ENCODE assay signal across 21 cellular contexts in the genomic region with DNA sequence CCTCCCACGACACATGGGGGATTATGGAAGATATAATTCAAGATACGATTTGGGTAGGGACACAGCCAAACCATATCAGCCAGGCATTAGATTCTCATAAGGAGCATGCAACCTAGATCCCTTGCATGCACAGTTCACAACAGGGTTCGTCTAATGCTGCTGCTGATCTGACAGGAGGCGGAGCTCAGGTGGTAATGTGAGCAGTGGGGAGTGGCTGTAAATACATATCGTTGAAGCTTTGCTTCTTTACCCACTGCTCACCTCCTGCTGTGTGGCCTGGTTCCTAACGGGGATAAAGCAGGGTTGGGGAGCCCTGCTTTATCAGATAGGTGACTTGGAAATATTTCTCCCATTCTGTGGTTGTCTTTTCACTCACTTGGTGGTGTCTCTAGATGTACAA. TPM values are rescaled to one million over a fixed set of nuclear protein-coding genes. Genes with fewer than 3 reads are reported as not detected.
DNase-seq lines count a peak whose midpoint lies in the region; ATAC-seq, FAIRE-seq and TF ChIP-seq lines count a peak whose summit lies in the region.
"Had no signal": no experiment of that assay in that cellular context is flagged by ENCODE, and none has a peak within 500 bp of the region (broad histone marks: within the 10 kb centered on the region; RNA-seq: fewer than 3 reads in every experiment).

No MANE protein-coding gene starts in this region.

- no peaks in the 10 kb centered on the region for H3K27me3 ChIP-seq in H9 (ENCODE audit: insufficient read depth, low read length)
- no peaks in the 10 kb centered on the region for H3K27me3 ChIP-seq in HUES48 (ENCODE audit: control insufficient read depth, insufficient read depth, low read length)
- H3K27me3 ChIP-seq in K562 (ENCODE audit: control insufficient read depth in 2 of 2, insufficient read depth in 2 of 2, low read length in 2 of 2) = peaks cover 0 to 3% of the 10 kb centered on the region in 2 experiments; a peak in 2 of 5 replicates

- CTCF ChIA-PET in K562 (lab: Yijun Ruan, JAX; ENCODE audit: low intra/inter-chr PET ratio) = no interaction called here

- peaks cover 3 to 11% of the 10 kb centered on the region in 2 experiments; a peak in 3 of 5 replicates for H3K9me3 Mint-ChIP-seq in H9
- peaks cover 3% of the 10 kb centered on the region for H3K9me3 Mint-ChIP-seq in progenitor cell of endocrine pancreas (ENCODE audit: low read depth)
- no peaks in the 10 kb centered on the region for H3K9me3 Mint-ChIP-seq in stimulated activated naive CD8-positive, alpha-beta T cell treated with anti-CD3 and anti-CD28 coated beads, Interleukin-15, amount 100 ng/mL, for 72 hours
- H3K9me3 Mint-ChIP-seq: CD4-positive, CD25-positive, alpha-beta regulatory T cell had no signal

- TF ChIP-seq RAD21 in K562 (CRISPR knock-in tag; conservative IDR thresholded peaks at IDR 0.05 in 1 of 2, IDR thresholded peaks at IDR 0.05 in 1 of 2) = no peak

- in situ Hi-C loops in K562 (cut with MboI) = no loop called here

- no peaks in the 10 kb centered on the region for H3K36me3 ChIP-seq in HUES48 (ENCODE audit: control insufficient read depth, insufficient read depth, low read length)
- H3K36me3 ChIP-seq in K562 (ENCODE audit: control insufficient read depth, insufficient read depth, low read length) = no peaks in the 10 kb centered on the region
- H3K36me3 ChIP-seq: BE2C had no signal

- H3K9me1 ChIP-seq in K562 (ENCODE audit: control insufficient read depth, insufficient read depth, low read length) = no peaks in the 10 kb centered on the region

- no peak overlapping the region for H4K91ac ChIP-seq in H9 (ENCODE audit: insufficient read length, low read depth, low read length)

- no peak overlapping the region for H3K4me3 Mint-ChIP-seq in H9
- no peak overlapping the region for H3K4me3 Mint-ChIP-seq in progenitor cell of endocrine pancreas (ENCODE audit: low read depth)
- H3K4me3 Mint-ChIP-seq in stimulated activated naive CD8-positive, alpha-beta T cell treated with anti-CD3 and anti-CD28 coated beads, Interleukin-15, amount 100 ng/mL, for 72 hours = no peak overlapping the region
- H3K4me3 Mint-ChIP-seq: CD4-positive, CD25-positive, alpha-beta regulatory T cell; CD8-positive, alpha-beta memory T cell had no signal

- H2BK120ac ChIP-seq in H9 (ENCODE audit: low read depth, low read length, poor library complexity, severe bottlenecking) = no peak overlapping the region

- no peak overlapping the region for H3K14ac ChIP-seq in H9 (ENCODE audit: insufficient read depth, low read length)

- no peak overlapping the region for H2AK5ac ChIP-seq in H9 (ENCODE audit: insufficient read length, low read length)

- H2BK20ac ChIP-seq in H9 (ENCODE audit: low read depth, low read length, poor library complexity, severe bottlenecking) = no peak overlapping the region

- no TSS peak for BruUV-seq in K562 (replicated peaks; lab: Mats Ljungman, UMichigan)

- intact Hi-C loops in K562 (cut with micrococcal nuclease) = no loop called here

- no peak overlapping the region for H3T11ph ChIP-seq in H9 (ENCODE audit: low read length)

- H3K9me3 ChIP-seq in H9 (ENCODE audit: control insufficient read depth, low read depth, low read length) (no peaks in the 10 kb centered on the region), HUES48 (ENCODE audit: control insufficient read depth, insufficient read depth, low read length) (no peaks in the 10 kb centered on the region), K562 (replicated peaks; ENCODE audit: control insufficient read depth, insufficient read depth, low read depth, low read length) (no peaks in the 10 kb centered on the region)
- H3K9me3 ChIP-seq: BE2C had no signal

- TF ChIP-seq POLR2A in K562 (conservative IDR thresholded peaks at IDR 0.05) = no peak

- peaks cover 3% of the 10 kb centered on the region; the same call in 1 of the 2 replicates for H3K4me1 ChIP-seq in H9 (ENCODE audit: insufficient read depth, low read length)
- H3K4me1 ChIP-seq in HUES48 (ENCODE audit: control insufficient read depth, insufficient read depth, low read length) = peaks cover 26% of the 10 kb centered on the region
- no peaks in the 10 kb centered on the region for H3K4me1 ChIP-seq in K562 (replicated peaks in 1 of 2; ENCODE audit: control insufficient read depth in 2 of 2, insufficient read depth in 2 of 2, low read length in 2 of 2)
- H3K4me1 ChIP-seq: BE2C had no signal

- H4K5ac ChIP-seq in H9 (ENCODE audit: insufficient read length, low read depth, low read length) = no peak overlapping the region

- no peaks in the 10 kb centered on the region for H3K23me2 ChIP-seq in H9 (ENCODE audit: insufficient read length, low read depth, low read length, poor library complexity, severe bottlenecking)

- POLR2A ChIA-PET in K562 (lab: Yijun Ruan, JAX) = no interaction called here

- H4K20me1 ChIP-seq in H9 (ENCODE audit: control insufficient read depth, insufficient read depth, insufficient read length) (no peaks in the 10 kb centered on the region), K562 (replicated peaks; ENCODE audit: control insufficient read depth, insufficient read depth, low read length) (no peaks in the 10 kb centered on the region)

- H3K9ac ChIP-seq in H9 (ENCODE audit: extremely low read depth, insufficient read length, low read length) (no peak overlapping the region), HUES48 (ENCODE audit: low read depth, low read length) (no peak overlapping the region), K562 (ENCODE audit: insufficient read depth in 1 of 2, low read depth in 2 of 2, low read length in 2 of 2) (no peak overlapping the region)

- FAIRE-seq in K562 (lab: Jason Lieb, UNC) = no peak
- FAIRE-seq: A204.1, GM12878, H54 had no signal

- peak overlapping the region in 2 of 3 experiments; percentile 24 to 40; a peak in 1 of 7 replicates for H3K27ac Mint-ChIP-seq in H9
- H3K27ac Mint-ChIP-seq in progenitor cell of endocrine pancreas = peak overlapping the region; percentile 40
- no peak overlapping the region for H3K27ac Mint-ChIP-seq in stimulated activated naive CD8-positive, alpha-beta T cell treated with anti-CD3 and anti-CD28 coated beads, Interleukin-15, amount 100 ng/mL, for 72 hours
- H3K27ac Mint-ChIP-seq: CD4-positive, CD25-positive, alpha-beta regulatory T cell; CD8-positive, alpha-beta memory T cell had no signal

- no peak overlapping the region for H3K23ac ChIP-seq in H9 (ENCODE audit: insufficient read length, low read depth, low read length)

- no peak overlapping the region for H3K56ac ChIP-seq in H9 (ENCODE audit: insufficient read length, low read depth, low read length)

- no peak overlapping the region for H4K8ac ChIP-seq in H9 (replicated peaks; ENCODE audit: insufficient read length, low read depth, low read length)

- H3K79me2 ChIP-seq in H9 (ENCODE audit: insufficient read depth, low read length) = peaks cover 1% of the 10 kb centered on the region; the same call in 1 of the 2 replicates
- no peaks in the 10 kb centered on the region for H3K79me2 ChIP-seq in K562 (ENCODE audit: control insufficient read depth, insufficient read depth, low read length)

- H3K79me1 ChIP-seq in H9 (ENCODE audit: insufficient read depth, low read depth, low read length, poor library complexity, severe bottlenecking) = no peaks in the 10 kb centered on the region

- no peak overlapping the region for H3K27ac ChIP-seq in H9 (ENCODE audit: insufficient read length, low read depth, low read length)
- H3K27ac ChIP-seq in HUES48 (ENCODE audit: low read depth, low read length) = peak overlapping the region; percentile 65
- H3K27ac ChIP-seq in K562 (ENCODE audit: extremely low read depth, low read depth, low read length) = no peak overlapping the region

- H3K4me2 ChIP-seq in H9 (ENCODE audit: insufficient read depth, insufficient read length, low read length) (no peak overlapping the region), K562 (ENCODE audit: insufficient read depth, low read length) (no peak overlapping the region)

- no CpG with 5 or more reads among the region's 6 CpGs for WGBS in H9 (ENCODE audit: extremely low coverage, insufficient read length, low lambda C conversion rate)
- WGBS in K562 (ENCODE audit: insufficient coverage, low coverage, missing lambda C conversion rate) = 0% methylated on average over 6 of the region's 6 CpGs

- H3K27me3 Mint-ChIP-seq in H9 (ENCODE audit: low read depth) (no peaks in the 10 kb centered on the region), progenitor cell of endocrine pancreas (no peaks in the 10 kb centered on the region)
- H3K27me3 Mint-ChIP-seq in stimulated activated naive CD8-positive, alpha-beta T cell treated with anti-CD3 and anti-CD28 coated beads, Interleukin-15, amount 100 ng/mL, for 72 hours = no peaks in the 10 kb centered on the region

- no peak overlapping the region for H2BK5ac ChIP-seq in H9 (ENCODE audit: insufficient read length, low read length)

- ATAC-seq in K562 = peak; percentile 54; the same call in 2 of the 3 replicates
- ATAC-seq in GM19455 (IDR thresholded peaks at IDR 0.05; ENCODE audit: unreplicated experiment) = no peak
- no peak for ATAC-seq in stimulated activated naive CD8-positive, alpha-beta T cell treated with anti-CD3 and anti-CD28 coated beads, Interleukin-15, amount 100 ng/mL, for 72 hours
- ATAC-seq: GM12878, HCT116 had no signal

- no peak overlapping the region for H3K4ac ChIP-seq in H9 (ENCODE audit: low read depth, low read length)

- no peak for TF ChIP-seq EP300 in K562 (IDR thresholded peaks at IDR 0.05; ENCODE audit: low read length)

- H3K4me1 Mint-ChIP-seq in H9 = peaks cover 23 to 29% of the 10 kb centered on the region in 2 experiments
- H3K4me1 Mint-ChIP-seq in progenitor cell of endocrine pancreas (ENCODE audit: low read depth) = peaks cover 2% of the 10 kb centered on the region
- no peaks in the 10 kb centered on the region for H3K4me1 Mint-ChIP-seq in stimulated activated naive CD8-positive, alpha-beta T cell treated with anti-CD3 and anti-CD28 coated beads, Interleukin-15, amount 100 ng/mL, for 72 hours

- DNase-seq in H9 (peak; percentile 42), K562 (ENCODE audit: extremely low read depth in 1 of 4, low spot score in 3 of 4) (peak in 1 of 4 experiments; percentile 14), progenitor cell of endocrine pancreas (ENCODE audit: low spot score, unreplicated experiment) (no peak), NCI-H2081 (lab: John Stamatoyannopoulos, UW) (no peak)
- no peak for DNase-seq in stimulated activated naive CD8-positive, alpha-beta T cell treated with anti-CD3 and anti-CD28 coated beads, Interleukin-15, amount 100 ng/mL, for 72 hours
- DNase-seq: ACHN; BE2C; C1 segment of cervical spinal cord; CD4-positive, CD25-positive, alpha-beta regulatory T cell; CD8-positive, alpha-beta memory T cell; COR-L47; DMS 273 treated with DMSO at 0.1 percent for 48 hours; DMS53; DND-41; EL had no signal

- no peak overlapping the region for H3K18ac ChIP-seq in H9 (ENCODE audit: insufficient read length, low read depth, low read length)

- H2BK12ac ChIP-seq in H9 (ENCODE audit: insufficient read length, low read depth, low read length) = no peak overlapping the region

- H3K36me3 Mint-ChIP-seq in H9 (ENCODE audit: insufficient read depth in 1 of 3, low read depth in 3 of 3) (peaks cover 3 to 19% (median 12%) of the 10 kb centered on the region in 3 experiments), progenitor cell of endocrine pancreas (ENCODE audit: insufficient read depth) (no peaks in the 10 kb centered on the region)
- H3K36me3 Mint-ChIP-seq: CD4-positive, CD25-positive, alpha-beta regulatory T cell; CD8-positive, alpha-beta memory T cell had no signal

- no peak overlapping the region for H2AFZ ChIP-seq in H9 (ENCODE audit: low read length)
- no peak overlapping the region for H2AFZ ChIP-seq in K562 (ENCODE audit: low read depth, low read length)

- no peak for TF ChIP-seq CTCF in H9 (conservative IDR thresholded peaks at IDR 0.05)
- TF ChIP-seq CTCF in K562 (IDR thresholded peaks at IDR 0.05 in 2 of 3, conservative IDR thresholded peaks at IDR 0.05 in 1 of 3; ENCODE audit: insufficient read depth in 2 of 3, low read depth in 1 of 3, low read length in 3 of 3) = no peak
- TF ChIP-seq CTCF in progenitor cell of endocrine pancreas (IDR thresholded peaks at IDR 0.05; ENCODE audit: unreplicated experiment) = no peak

- no peak overlapping the region for H3K4me3 ChIP-seq in HUES48 (ENCODE audit: low read depth, low read length)
- no peak overlapping the region for H3K4me3 ChIP-seq in K562
- H3K4me3 ChIP-seq: GM12878 had no signal

- no peak overlapping the region for H2BK15ac ChIP-seq in H9 (ENCODE audit: low read depth, low read length)

RNA-seq across cellular contexts. Expression of gene DOCK3, which starts 14.8 kb away (rescaled TPM):
- total RNA-seq in H9 (2021) (7.0 and 8.3 TPM in 2 replicates), K562 (2014; rRNA removed) (under 0.01 TPM in 1 of 2 replicates, not detected in the other), K562 (2014; rRNA removed; fragmentation: Illumina TruSeq; extraction: Trizol) (under 0.01 TPM in 1 of 2 replicates, not detected in the other), K562 (2015; rRNA removed; fragmentation: Illumina TruSeq; extraction: Trizol) (0.04 TPM in 1 of 2 replicates, not detected in the other), K562 (2021) (0.02 TPM in 2 replicates), progenitor cell of endocrine pancreas (10.0 and 10.6 TPM in 2 replicates)
- total RNA-seq in K562 (2011; cell fraction: chromatin; rRNA removed; ENCODE audit: low replicate concordance) = 0.12 and 0.16 TPM in 2 replicates
- under 0.01 TPM in 1 of 2 replicates, not detected in the other for total RNA-seq in K562 (2011; cell fraction: nucleolus; rRNA removed)
- total RNA-seq in K562 (2011; cell fraction: nucleoplasm; rRNA removed) = 0.07 TPM in 1 of 2 replicates, not detected in the other
- polyA plus RNA-seq in K562 (2011; rRNA removed) (0.01 and 0.03 TPM in 2 replicates), K562 (2014; fragmentation: Illumina TruSeq; extraction: Trizol) (not detected in 2 replicates), K562 (2014; fragmentation: Nextera tagmentation; extraction: Ambion mirVana) (under 1 TPM; 0.01 TPM), K562 (2014; rRNA removed) (0.03 TPM in 1 of 2 replicates, not detected in the other)
- under 0.01 and 0.01 TPM in 2 replicates for polyA plus RNA-seq in K562 (2011; cell fraction: cytosol; rRNA removed)
- 0.01 and 0.07 TPM in 2 replicates for polyA plus RNA-seq in K562 (2011; cell fraction: nucleus; rRNA removed)
- 0.05 and 0.18 TPM in 2 replicates for polyA plus RNA-seq in K562 (2012)
- polyA minus RNA-seq in K562 (2011; rRNA and poly(A)+ RNA removed) = not detected in 2 replicates
- not detected in 2 replicates for polyA minus RNA-seq in K562 (2011; cell fraction: cytosol; rRNA and poly(A)+ RNA removed)
- under 0.01 and 0.11 TPM in 2 replicates for polyA minus RNA-seq in K562 (2011; cell fraction: nucleus; rRNA and poly(A)+ RNA removed)

Comparison
In these comparisons a context has a peak if more than half of its experiments do, and no peak if none do; other contexts are left out.
1. H3K27ac Mint-ChIP-seq: peak in H9 (2 of 3) and progenitor cell of endocrine pancreas (single experiment); none in stimulated activated naive CD8-positive, alpha-beta T cell treated with anti-CD3 and anti-CD28 coated beads, Interleukin-15, amount 100 ng/mL, for 72 hours (0 of 2).